ENCODE assay signal across 14 cellular contexts in genomic region chr1:116971965-116972675, GRCh38. TPM values are rescaled to one million over a fixed set of nuclear protein-coding genes. Genes with fewer than 3 reads are reported as not detected.
DNase-seq lines count a peak whose midpoint lies in the region; TF ChIP-seq lines count a peak whose summit lies in the region.
"Had no signal": no experiment of that assay in that cellular context is flagged by ENCODE, and none has a peak within 500 bp of the region (broad histone marks: within the 10 kb centered on the region; RNA-seq: fewer than 3 reads in every experiment).

No MANE protein-coding gene starts in this region.

- H3K9me3 Mint-ChIP-seq in nephron progenitor cell: peaks cover 62% of the 10 kb centered on the region
- peaks cover 0 to 6% (median 0%) of the 10 kb centered on the region in 8 donors for H3K9me3 Mint-ChIP-seq in CD4-positive, alpha-beta memory T cell

- H3K9me3 ChIP-seq in adipocyte (ENCODE audit: control insufficient read depth, low read length): no peaks in the 10 kb centered on the region
- H3K9me3 ChIP-seq in CD4-positive, alpha-beta memory T cell (ENCODE audit: control insufficient read depth in 1 of 2, low read length in 2 of 2): no peaks in the 10 kb centered on the region
- H3K9me3 ChIP-seq: prostate gland, thyroid gland had no signal

- POLR2A ChIA-PET in CD4-positive, alpha-beta memory T cell (lab: Charles Lee; ENCODE audit: partially characterized antibody): no interaction called here

- H3K4me3 ChIP-seq in adipocyte (ENCODE audit: low read length): no peak overlapping the region
- no peak overlapping the region for H3K4me3 ChIP-seq in fibroblast of mammary gland (ENCODE audit: control insufficient read depth, low read depth, low read length)
- no peak overlapping the region for H3K4me3 ChIP-seq in CD4-positive, alpha-beta memory T cell (ENCODE audit: low read length in 2 of 2)
- H3K4me3 ChIP-seq: prostate gland, thyroid gland had no signal

- H3K27me3 ChIP-seq in adipocyte (replicated peaks; ENCODE audit: control insufficient read depth, insufficient read depth, low read length): no peaks in the 10 kb centered on the region
- no peaks in the 10 kb centered on the region for H3K27me3 ChIP-seq in CD4-positive, alpha-beta memory T cell (ENCODE audit: insufficient read depth, low read length)
- H3K27me3 ChIP-seq: thyroid gland had no signal

- DNase-seq in Daoy (ENCODE audit: low read depth) (peak; percentile 47), adipocyte (ENCODE audit: low read depth) (peak; percentile 32), fibroblast of mammary gland (ENCODE audit: low read depth) (peak; percentile 31), nephron progenitor cell (no peak), HUDEP-2 (lab: John Stamatoyannopoulos, UW; ENCODE audit: unreplicated experiment in 76 of 76) (no peak), T-helper 2 cell (no peak), SW480 (ENCODE audit: low spot score) (no peak)
- no peak for DNase-seq in CD4-positive, alpha-beta memory T cell
- DNase-seq: activated naive CD4-positive, alpha-beta T cell; islet precursor cell; NCI-H146; NCI-H510A; thyroid gland had no signal

- no peaks in the 10 kb centered on the region for H3K27me3 Mint-ChIP-seq in nephron progenitor cell (ENCODE audit: low read depth, poor library complexity)
- H3K27me3 Mint-ChIP-seq in CD4-positive, alpha-beta memory T cell: peaks cover 0 to 2% of the 10 kb centered on the region in 2 donors

- no peak overlapping the region for H3K27ac ChIP-seq in CD4-positive, alpha-beta memory T cell (ENCODE audit: low read depth, low read length)
- H3K27ac ChIP-seq: prostate gland, thyroid gland had no signal

- H3K4me1 ChIP-seq in adipocyte (ENCODE audit: control insufficient read depth, insufficient read depth, low read length): peaks cover 7% of the 10 kb centered on the region
- H3K4me1 ChIP-seq in CD4-positive, alpha-beta memory T cell (ENCODE audit: insufficient read depth, low read length): no peaks in the 10 kb centered on the region
- H3K4me1 ChIP-seq: prostate gland had no signal

- peak overlapping the region; percentile 46 for H3K27ac Mint-ChIP-seq in nephron progenitor cell
- H3K27ac Mint-ChIP-seq in CD4-positive, alpha-beta memory T cell: no peak overlapping the region

- H3K36me3 Mint-ChIP-seq in nephron progenitor cell (ENCODE audit: low read depth): peaks cover 97% of the 10 kb centered on the region
- no peaks in the 10 kb centered on the region for H3K36me3 Mint-ChIP-seq in CD4-positive, alpha-beta memory T cell

- CTCF ChIA-PET in CD4-positive, alpha-beta memory T cell (lab: Charles Lee; ENCODE audit: partially characterized antibody): interaction anchor here (1.0 kb wide), 1 partner anchor 85 kb away, joined by 3 read pairs; no protein-coding TSS in a partner anchor

- H3K36me3 ChIP-seq in adipocyte (ENCODE audit: control insufficient read depth, insufficient read depth, low read length, severe bottlenecking): peaks cover 7% of the 10 kb centered on the region
- H3K36me3 ChIP-seq in CD4-positive, alpha-beta memory T cell (ENCODE audit: insufficient read depth, low read length): no peaks in the 10 kb centered on the region
- H3K36me3 ChIP-seq: prostate gland had no signal

- H3K4me3 Mint-ChIP-seq in nephron progenitor cell: no peak overlapping the region
- no peak overlapping the region for H3K4me3 Mint-ChIP-seq in CD4-positive, alpha-beta memory T cell

- TF ChIP-seq CTCF in fibroblast of mammary gland (conservative IDR thresholded peaks at IDR 0.05; ENCODE audit: control insufficient read depth, insufficient read depth, low read depth, low read length) (no peak), nephron progenitor cell (IDR thresholded peaks at IDR 0.05) (no peak)

- intact Hi-C loops in CD4-positive, alpha-beta memory T cell (cut with micrococcal nuclease): no loop called here

- H3K9ac ChIP-seq in adipocyte (ENCODE audit: low read length): no peak overlapping the region

- H3K4me1 Mint-ChIP-seq in nephron progenitor cell: no peaks in the 10 kb centered on the region
- H3K4me1 Mint-ChIP-seq in CD4-positive, alpha-beta memory T cell: no peaks in the 10 kb centered on the region

RNA-seq across cellular contexts. Expression of gene CD101, which starts 29.4 kb away (rescaled TPM):
- 9.3 and 11.0 TPM in 2 replicates for total RNA-seq in Daoy (2014; rRNA removed; shearing (Covaris generic))
- total RNA-seq in CD4-positive, alpha-beta memory T cell: 1 to 10 TPM; 2.1 to 2.6 TPM
- polyA plus RNA-seq in CD4-positive, alpha-beta memory T cell: 1 to 10 TPM; 5.2 to 9.1 TPM

Comparison
In these comparisons a context has a peak if more than half of its experiments do, and no peak if none do; other contexts are left out.
1. DNase-seq: peak in Daoy (single experiment), adipocyte (single experiment) and fibroblast of mammary gland (single experiment); none in nephron progenitor cell (single experiment), CD4-positive, alpha-beta memory T cell (0 of 5), HUDEP-2 (0 of 76), T-helper 2 cell (0 of 5) and SW480 (single experiment).